2 cellular contexts compared by ENCODE assay signal in genomic region chr10:130416334-130416950, GRCh38.
TF ChIP-seq lines count a peak whose summit lies in the region.

No MANE protein-coding gene starts in this region.

TF ChIP-seq in GM23338, 12 proteins besides CTCF, POLR2A, EP300 and RAD21:
- TF ChIP-seq NANOG (IDR thresholded peaks at IDR 0.05; ENCODE audit: borderline replicate concordance) (no peak), ZNF462 (CRISPR knock-in tag; IDR thresholded peaks at IDR 0.05) (no peak), EZH2 (IDR thresholded peaks at IDR 0.05; ENCODE audit: low read depth, unreplicated experiment) (no peak), EZH2phosphoT487 (IDR thresholded peaks at IDR 0.05; ENCODE audit: unreplicated experiment) (no peak), CREB1 (CRISPR knock-in tag; IDR thresholded peaks at IDR 0.05; ENCODE audit: low read depth) (no peak), ZNF331 (CRISPR knock-in tag; IDR thresholded peaks at IDR 0.05; ENCODE audit: low read depth) (no peak), REST (IDR thresholded peaks at IDR 0.05; ENCODE audit: unreplicated experiment) (no peak), ZNF114 (CRISPR knock-in tag; IDR thresholded peaks at IDR 0.05) (no peak), STAT1 (IDR thresholded peaks at IDR 0.05; ENCODE audit: unreplicated experiment) (no peak)
TF ChIP-seq in GM23338: peak in this region for 0.

TF ChIP-seq in H1, 55 proteins besides CTCF, POLR2A, EP300 and RAD21:
- TF ChIP-seq SRF (IDR thresholded peaks at IDR 0.05; ENCODE audit: low read depth, low read length) (no peak), TCF12 (IDR thresholded peaks at IDR 0.05; ENCODE audit: low read depth, low read length) (0 out of 2 replicates have a peak, but pooled peaks have one; percentile 39), CHD2 (IDR thresholded peaks at IDR 0.05; ENCODE audit: low read length) (no peak), SIN3A (conservative IDR thresholded peaks at IDR 0.05 in 1 of 2, IDR thresholded peaks at IDR 0.05 in 1 of 2; ENCODE audit: low read depth in 1 of 2, low read length in 2 of 2) (no peak), PHF8 (conservative IDR thresholded peaks at IDR 0.05; ENCODE audit: low read depth, low read length) (no peak), KDM1A (IDR thresholded peaks at IDR 0.05; ENCODE audit: borderline replicate concordance, low read length) (peak; percentile 84; the same call in 1 of the 2 replicates), CREB1 (IDR thresholded peaks at IDR 0.05) (no peak), GTF2F1 (IDR thresholded peaks at IDR 0.05; ENCODE audit: borderline replicate concordance, low read depth, low read length) (no peak), CHD7 (IDR thresholded peaks at IDR 0.05; ENCODE audit: insufficient replicate concordance, low read length) (no peak)
